In the genomic region with DNA sequence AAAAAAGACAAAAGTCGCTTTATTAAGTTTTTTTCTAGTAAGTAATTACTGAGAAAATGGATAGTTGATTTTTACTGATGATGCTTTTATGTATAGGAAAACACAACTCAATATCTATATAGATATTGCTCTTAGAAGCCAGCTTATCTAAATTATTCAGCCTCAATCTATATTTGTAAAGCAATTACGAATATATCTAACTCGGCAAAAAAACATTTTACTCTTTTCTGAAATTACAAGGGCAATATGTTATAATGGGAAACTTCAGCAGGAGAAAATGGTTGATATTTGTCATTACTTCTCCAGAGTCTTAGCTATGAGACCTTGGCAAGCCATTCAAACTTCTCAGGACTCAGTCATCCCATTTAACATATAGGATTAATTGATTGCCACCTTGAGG, we compare ENCODE assay signal across 22 cellular contexts.
"Had no signal": no experiment of that assay in that cellular context is flagged by ENCODE, and none has a peak within 500 bp of the region (broad histone marks: within the 10 kb centered on the region; RNA-seq: fewer than 3 reads in every experiment).

No MANE protein-coding gene starts in this region.

- H3K9ac ChIP-seq: SK-N-SH had no signal

- H3K9me3 ChIP-seq: MG63, SJSA1, SK-N-SH had no signal

- H3K36me3 Mint-ChIP-seq: T-cell had no signal

- FAIRE-seq: RCC 7860 had no signal

- H3K9me2 ChIP-seq: SK-N-SH had no signal

- H3K4me3 ChIP-seq: MG63, SJSA1 had no signal

- H3K27me3 ChIP-seq: MG63, SJSA1 had no signal

- H3K4me3 Mint-ChIP-seq: T-cell had no signal

- H3K27ac ChIP-seq: SJSA1 had no signal

- H3K4me1 Mint-ChIP-seq: T-cell had no signal

- DNase-seq: Karpas-422, KG1, MG63, NCI-H1092, NCI-H1105 treated with DMSO at 0.1 percent for 48 hours, NCI-H1436, NCI-H187, NCI-H2029, NCI-H2081 treated with DMSO at 0.1 percent for 48 hours, NCI-H2171 treated with DMSO at 0.1 percent for 48 hours, NCI-H345, NCI-H446 treated with DMSO at 0.1 percent for 48 hours, NCI-H510A treated with DMSO at 0.1 percent for 48 hours, NCI-H526, Right ventricle myocardium superior, RPMI8226, SIG-M5, SK-N-SH, SW 1271, T-cell had no signal

- H3K27ac Mint-ChIP-seq: T-cell had no signal

- ATAC-seq: T-cell had no signal

- H3K27me3 Mint-ChIP-seq: T-cell had no signal

- H3K36me3 ChIP-seq: MG63, SJSA1 had no signal

- H3K4me2 ChIP-seq: SK-N-SH had no signal

- H3K4me1 ChIP-seq: SJSA1 had no signal
